25 cellular contexts compared by ENCODE assay signal in genomic region chr20:20821496-20822260, GRCh38.
DNase-seq lines count a peak whose midpoint lies in the region; ATAC-seq and TF ChIP-seq lines count a peak whose summit lies in the region.
"Had no signal": no experiment of that assay in that cellular context is flagged by ENCODE, and none has a peak within 500 bp of the region (broad histone marks: within the 10 kb centered on the region; RNA-seq: fewer than 3 reads in every experiment).

No MANE protein-coding gene starts in this region.

- H4K20me1 ChIP-seq in GM23338 (replicated peaks; ENCODE audit: insufficient read depth) (no peaks in the 10 kb centered on the region), MM.1S (ENCODE audit: insufficient read depth, low read length) (no peaks in the 10 kb centered on the region)

- H3F3A ChIP-seq in GM23338 (replicated peaks; ENCODE audit: low read depth) (no peaks in the 10 kb centered on the region), MM.1S (ENCODE audit: insufficient read depth, low read length) (no peaks in the 10 kb centered on the region)

- peak; percentile 76 for DNase-seq in GM23338 (ENCODE audit: low spot score)
- peak; percentile 82 for DNase-seq in islet precursor cell
- no peak for DNase-seq in activated naive CD4-positive, alpha-beta T cell treated with anti-CD3 and anti-CD28 coated beads for 36 hours
- DNase-seq in MM.1S, result no peak
- no peak for DNase-seq in SKM-1 (lab: John Stamatoyannopoulos, UW; ENCODE audit: unreplicated experiment)
- DNase-seq: activated CD4-positive, alpha-beta memory T cell treated with anti-CD3 and anti-CD28 coated beads, Interleukin-2, amount 10 ng/mL, durations not matched to agents 7 days and 5 days; activated CD4-positive, CD25-positive, alpha-beta regulatory T cell treated with anti-CD3 and anti-CD28 coated beads, Interleukin-2, amount 50 U/mL, for 72 hours; activated CD8-positive, alpha-beta memory T cell treated with anti-CD3 and anti-CD28 coated beads, Interleukin-2, amount 50 U/mL, for 48 hours; effector CD4-positive, alpha-beta T cell; GOT3; heart left ventricle; MG63; NCI-H1436; NCI-H2171; NCI-H524; sigmoid colon; stimulated activated naive CD4-positive, alpha-beta T cell treated with Interleukin-2 at 50 U/mL for 16 hours; testis; uterus had no signal

- H2AFZ ChIP-seq in GM23338, result peak overlapping the region; percentile 3; the same call in 1 of the 2 replicates
- no peak overlapping the region for H2AFZ ChIP-seq in MM.1S (ENCODE audit: low read length)

- no peak overlapping the region for H3K4me3 Mint-ChIP-seq in GM23338
- no peak overlapping the region for H3K4me3 Mint-ChIP-seq in activated naive CD4-positive, alpha-beta T cell treated with anti-CD3 and anti-CD28 coated beads for 36 hours
- H3K4me3 Mint-ChIP-seq: activated CD4-positive, alpha-beta memory T cell treated with anti-CD3 and anti-CD28 coated beads, Interleukin-2, amount 10 ng/mL, durations not matched to agents 7 days and 5 days; activated naive CD4-positive, alpha-beta T cell treated with anti-CD3 and anti-CD28 coated beads, Interleukin-2, amount 50 U/mL, for 24 hours; IgD-negative memory B cell had no signal

- H3K27me3 Mint-ChIP-seq in GM23338 (ENCODE audit: insufficient read depth, low read depth, poor library complexity), result peaks cover 13% of the 10 kb centered on the region
- H3K27me3 Mint-ChIP-seq in activated naive CD4-positive, alpha-beta T cell treated with anti-CD3 and anti-CD28 coated beads for 36 hours (ENCODE audit: low read depth), result peaks cover 18% of the 10 kb centered on the region

- H3K36me3 Mint-ChIP-seq in GM23338 (ENCODE audit: low read depth), result no peaks in the 10 kb centered on the region; the same call in 2 of the 3 replicates
- H3K36me3 Mint-ChIP-seq in activated naive CD4-positive, alpha-beta T cell treated with anti-CD3 and anti-CD28 coated beads for 36 hours (ENCODE audit: low read depth), result no peaks in the 10 kb centered on the region
- H3K36me3 Mint-ChIP-seq: activated naive CD4-positive, alpha-beta T cell treated with anti-CD3 and anti-CD28 coated beads, Interleukin-2, amount 50 U/mL, for 24 hours; IgD-negative memory B cell had no signal

- H3K36me3 ChIP-seq in GM23338 (ENCODE audit: insufficient read depth), result no peaks in the 10 kb centered on the region
- no peaks in the 10 kb centered on the region for H3K36me3 ChIP-seq in MM.1S (replicated peaks; ENCODE audit: insufficient read depth, low read length)
- H3K36me3 ChIP-seq: heart left ventricle, MG63, sigmoid colon, SJSA1, uterus had no signal

- H3K9me2 ChIP-seq in GM23338 (ENCODE audit: insufficient read depth), result no peaks in the 10 kb centered on the region
- no peaks in the 10 kb centered on the region for H3K9me2 ChIP-seq in MM.1S (replicated peaks; ENCODE audit: insufficient read depth, low read length)

- H3K4me1 ChIP-seq in GM23338 (ENCODE audit: insufficient read depth) (peaks cover 38% of the 10 kb centered on the region), MM.1S (ENCODE audit: low read length) (no peaks in the 10 kb centered on the region)
- H3K4me1 ChIP-seq: sigmoid colon, SJSA1, testis, uterus had no signal

- no peaks in the 10 kb centered on the region for H3K9me3 Mint-ChIP-seq in GM23338
- no peaks in the 10 kb centered on the region for H3K9me3 Mint-ChIP-seq in activated naive CD4-positive, alpha-beta T cell treated with anti-CD3 and anti-CD28 coated beads for 36 hours
- H3K9me3 Mint-ChIP-seq: activated CD4-positive, alpha-beta memory T cell treated with anti-CD3 and anti-CD28 coated beads, Interleukin-2, amount 10 ng/mL, durations not matched to agents 7 days and 5 days; activated naive CD4-positive, alpha-beta T cell treated with anti-CD3 and anti-CD28 coated beads, Interleukin-2, amount 50 U/mL, for 24 hours; IgD-negative memory B cell had no signal

- TF ChIP-seq EP300 in Ishikawa (IDR thresholded peaks at IDR 0.05; ENCODE audit: borderline replicate concordance), result no peak

- intact Hi-C loops in activated naive CD4-positive, alpha-beta T cell treated with anti-CD3 and anti-CD28 coated beads for 36 hours (cut with micrococcal nuclease), result no loop called here

- H3K4me1 Mint-ChIP-seq in GM23338, result peaks cover 41% of the 10 kb centered on the region
- peaks cover 2% of the 10 kb centered on the region for H3K4me1 Mint-ChIP-seq in activated naive CD4-positive, alpha-beta T cell treated with anti-CD3 and anti-CD28 coated beads for 36 hours (ENCODE audit: low read depth)

- no peak overlapping the region for H3K27ac ChIP-seq in GM23338 (ENCODE audit: low read depth)
- H3K27ac ChIP-seq in VCaP, result peak overlapping the region; percentile 92
- H3K27ac ChIP-seq in MM.1S (ENCODE audit: low read length), result no peak overlapping the region
- H3K27ac ChIP-seq: heart left ventricle, sigmoid colon, SJSA1, testis, uterus had no signal

- H3K27me3 ChIP-seq in GM23338 (ENCODE audit: insufficient read depth), result no peaks in the 10 kb centered on the region
- H3K27me3 ChIP-seq in MM.1S (replicated peaks; ENCODE audit: insufficient read depth, low read length), result no peaks in the 10 kb centered on the region
- H3K27me3 ChIP-seq: MG63, SJSA1, testis, uterus had no signal

- TF ChIP-seq CTCF in GM23338 (conservative IDR thresholded peaks at IDR 0.05; ENCODE audit: low read depth in 2 of 2) (no peak), VCaP (conservative IDR thresholded peaks at IDR 0.05) (peak; percentile 7; the same call in 1 of the 2 replicates), MM.1S (IDR thresholded peaks at IDR 0.05; ENCODE audit: low read length) (no peak)

- H3K79me2 ChIP-seq in GM23338 (replicated peaks; ENCODE audit: insufficient read depth) (no peaks in the 10 kb centered on the region), MM.1S (ENCODE audit: low read length) (no peaks in the 10 kb centered on the region)

- CTCF ChIA-PET in activated naive CD4-positive, alpha-beta T cell treated with anti-CD3 and anti-CD28 coated beads for 36 hours (lab: Charles Lee), result interaction anchor here (0.6 to 1.8 kb wide), 2 partner anchors 60 to 639 kb away, joined by 4 to 6 read pairs; no protein-coding TSS in a partner anchor

- peak; percentile 31 for ATAC-seq in GM23338
- ATAC-seq: heart left ventricle, left lobe of liver had no signal

- no peak for TF ChIP-seq RAD21 in Ishikawa (IDR thresholded peaks at IDR 0.05; ENCODE audit: low read depth)

- no peaks in the 10 kb centered on the region for H3K9me3 ChIP-seq in MM.1S (replicated peaks; ENCODE audit: insufficient read depth, low read length)
- H3K9me3 ChIP-seq: heart left ventricle, MG63, sigmoid colon, SJSA1, testis, uterus had no signal

- H3K4me2 ChIP-seq in GM23338, result peak overlapping the region; percentile 49; the same call in 1 of the 2 replicates
- no peak overlapping the region for H3K4me2 ChIP-seq in MM.1S (ENCODE audit: low read depth, low read length)

- no peak overlapping the region for H3K9ac ChIP-seq in MM.1S (ENCODE audit: low read length)

- no peak overlapping the region; the same call in 1 of the 2 replicates for H3K4me3 ChIP-seq in GM23338
- no peak overlapping the region for H3K4me3 ChIP-seq in MM.1S (ENCODE audit: low read length)
- H3K4me3 ChIP-seq: heart left ventricle, MG63, sigmoid colon, SJSA1, testis, uterus had no signal

- H3K27ac Mint-ChIP-seq in GM23338, result no peak overlapping the region
- no peak overlapping the region for H3K27ac Mint-ChIP-seq in activated naive CD4-positive, alpha-beta T cell treated with anti-CD3 and anti-CD28 coated beads for 36 hours
- H3K27ac Mint-ChIP-seq: activated CD4-positive, alpha-beta memory T cell treated with anti-CD3 and anti-CD28 coated beads, Interleukin-2, amount 10 ng/mL, durations not matched to agents 7 days and 5 days; activated naive CD4-positive, alpha-beta T cell treated with anti-CD3 and anti-CD28 coated beads, Interleukin-2, amount 50 U/mL, for 24 hours had no signal

TF ChIP-seq in GM23338, 12 proteins besides CTCF, POLR2A, EP300 and RAD21 (continues in another document):
- no peak for TF ChIP-seq CREB1 (CRISPR knock-in tag; IDR thresholded peaks at IDR 0.05; ENCODE audit: low read depth)
- TF ChIP-seq POLR2AphosphoS5 (IDR thresholded peaks at IDR 0.05; ENCODE audit: low read depth), result no peak
- no peak for TF ChIP-seq EZH2 (IDR thresholded peaks at IDR 0.05; ENCODE audit: low read depth, unreplicated experiment)
- TF ChIP-seq ZNF114 (CRISPR knock-in tag; IDR thresholded peaks at IDR 0.05), result no peak

TF ChIP-seq in Ishikawa, 13 proteins besides CTCF, POLR2A, EP300 and RAD21:
- TF ChIP-seq USF1 (IDR thresholded peaks at IDR 0.05) (peak; percentile 64), TEAD4 (IDR thresholded peaks at IDR 0.05) (no peak), CEBPB (IDR thresholded peaks at IDR 0.05) (no peak), NFIC (IDR thresholded peaks at IDR 0.05) (no peak)

Comparison
In these comparisons a context has a peak if more than half of its experiments do, and no peak if none do; other contexts are left out.
1. DNase-seq: peak in GM23338 (single experiment) and islet precursor cell (single experiment); none in activated naive CD4-positive, alpha-beta T cell treated with anti-CD3 and anti-CD28 coated beads for 36 hours (single experiment), MM.1S (single experiment) and SKM-1 (single experiment).